ENCODE assay signal across 13 cellular contexts in genomic region chr12:24730461-24730896, GRCh38.
DNase-seq lines count a peak whose midpoint lies in the region; ATAC-seq and TF ChIP-seq lines count a peak whose summit lies in the region.
"Had no signal": no experiment of that assay in that cellular context is flagged by ENCODE, and none has a peak within 500 bp of the region (broad histone marks: within the 10 kb centered on the region; RNA-seq: fewer than 3 reads in every experiment).

No MANE protein-coding gene starts in this region.

- H3K27me3 Mint-ChIP-seq in natural killer cell treated with Interleukin-12 subunit alpha and Interleukin-12 subunit beta and Interleukin-15 and Interleukin-18, amount 100 ng/mL, for 72 hours: no peaks in the 10 kb centered on the region
- peaks cover 0 to 3% of the 10 kb centered on the region in 2 donors for H3K27me3 Mint-ChIP-seq in natural killer cell (ENCODE audit: low read depth in 2 of 2)
- no peaks in the 10 kb centered on the region for H3K27me3 Mint-ChIP-seq in mesothelial cell of epicardium (ENCODE audit: low read depth)

- H3K9me3 Mint-ChIP-seq in natural killer cell treated with Interleukin-12 subunit alpha and Interleukin-12 subunit beta and Interleukin-15 and Interleukin-18, amount 100 ng/mL, for 72 hours: peaks cover 2% of the 10 kb centered on the region
- H3K9me3 Mint-ChIP-seq in natural killer cell (no peaks in the 10 kb centered on the region), mesothelial cell of epicardium (no peaks in the 10 kb centered on the region)

- TF ChIP-seq CTCF in natural killer cell (IDR thresholded peaks at IDR 0.05) (no peak), colonic mucosa (IDR thresholded peaks at IDR 0.05) (no peak), mesothelial cell of epicardium (IDR thresholded peaks at IDR 0.05; ENCODE audit: unreplicated experiment) (no peak)

- peak overlapping the region; percentile 85 to 89 for H3K27ac Mint-ChIP-seq in natural killer cell treated with Interleukin-12 subunit alpha and Interleukin-12 subunit beta and Interleukin-15 and Interleukin-18, amount 100 ng/mL, for 72 hours
- H3K27ac Mint-ChIP-seq in natural killer cell (no peak overlapping the region), mesothelial cell of epicardium (no peak overlapping the region)

- H3K4me3 ChIP-seq in colonic mucosa: no peak overlapping the region

- intact Hi-C loops in natural killer cell (cut with micrococcal nuclease) (no loop called here), colonic mucosa (cut with DNase I) (no loop called here)

- H3K4me1 Mint-ChIP-seq in natural killer cell treated with Interleukin-12 subunit alpha and Interleukin-12 subunit beta and Interleukin-15 and Interleukin-18, amount 100 ng/mL, for 72 hours (ENCODE audit: low read depth in 2 of 2): peaks cover 25 to 30% of the 10 kb centered on the region in 2 donors
- H3K4me1 Mint-ChIP-seq in natural killer cell: peaks cover 11 to 12% of the 10 kb centered on the region in 2 donors
- H3K4me1 Mint-ChIP-seq in mesothelial cell of epicardium: peaks cover 20% of the 10 kb centered on the region

- ATAC-seq in natural killer cell treated with Interleukin-12 subunit alpha and Interleukin-12 subunit beta and Interleukin-15 and Interleukin-18, amount 100 ng/mL, for 72 hours: peak in 1 of 2 donors; percentile 84
- ATAC-seq in natural killer cell: no peak
- peak; percentile 67 for ATAC-seq in GM21717 (IDR thresholded peaks at IDR 0.05; ENCODE audit: unreplicated experiment)
- ATAC-seq in HG03354 (IDR thresholded peaks at IDR 0.05; ENCODE audit: poor library complexity, severe bottlenecking, unreplicated experiment): peak; percentile 54
- peak; percentile 92 for ATAC-seq in stimulated activated naive CD8-positive, alpha-beta T cell treated with anti-CD3 and anti-CD28 coated beads, Interleukin-15, Interleukin-2, amounts not matched to agents 100 U/mL and 50 U/mL, for 24 hours

- DNase-seq in natural killer cell treated with Interleukin-12 subunit alpha and Interleukin-12 subunit beta and Interleukin-15 and Interleukin-18, amount 100 ng/mL, for 72 hours (ENCODE audit: low spot score): no peak
- DNase-seq in natural killer cell (no peak), T-helper 2 cell (no peak), colonic mucosa (no peak), mesothelial cell of epicardium (ENCODE audit: low spot score in 2 of 2, unreplicated experiment in 2 of 2) (no peak)
- peak; percentile 19 for DNase-seq in stimulated activated naive CD8-positive, alpha-beta T cell treated with anti-CD3 and anti-CD28 coated beads, Interleukin-15, Interleukin-2, amounts not matched to agents 100 U/mL and 50 U/mL, for 24 hours
- DNase-seq: activated CD4-positive, CD25-positive, alpha-beta regulatory T cell treated with anti-CD3 and anti-CD28 coated beads, Interleukin-2, amount 50 U/mL, for 72 hours; activated gamma-delta T cell; DMS153; islet precursor cell; stimulated activated naive CD4-positive, alpha-beta T cell had no signal

- H3K9ac ChIP-seq in colonic mucosa (ENCODE audit: low read depth in 2 of 2, low read length in 2 of 2): no peak overlapping the region

- no peaks in the 10 kb centered on the region for H3K4me1 ChIP-seq in colonic mucosa

- H3K36me3 ChIP-seq in colonic mucosa: no peaks in the 10 kb centered on the region

- no peaks in the 10 kb centered on the region for H3K36me3 Mint-ChIP-seq in natural killer cell treated with Interleukin-12 subunit alpha and Interleukin-12 subunit beta and Interleukin-15 and Interleukin-18, amount 100 ng/mL, for 72 hours
- H3K36me3 Mint-ChIP-seq in natural killer cell (no peaks in the 10 kb centered on the region), mesothelial cell of epicardium (no peaks in the 10 kb centered on the region)

- H3K4me3 Mint-ChIP-seq in natural killer cell treated with Interleukin-12 subunit alpha and Interleukin-12 subunit beta and Interleukin-15 and Interleukin-18, amount 100 ng/mL, for 72 hours: peak overlapping the region; percentile 63
- no peak overlapping the region for H3K4me3 Mint-ChIP-seq in natural killer cell
- no peak overlapping the region for H3K4me3 Mint-ChIP-seq in mesothelial cell of epicardium

- H3K9me3 ChIP-seq in colonic mucosa: no peaks in the 10 kb centered on the region

- no peak overlapping the region for H3K27ac ChIP-seq in colonic mucosa

- H3K27me3 ChIP-seq in colonic mucosa: no peaks in the 10 kb centered on the region

Comparison
In these comparisons a context has a peak if more than half of its experiments do, and no peak if none do; other contexts are left out.
1. H3K27ac Mint-ChIP-seq: peak in natural killer cell treated with Interleukin-12 subunit alpha and Interleukin-12 subunit beta and Interleukin-15 and Interleukin-18, amount 100 ng/mL, for 72 hours (2 of 2); none in natural killer cell (0 of 2) and mesothelial cell of epicardium (single experiment).
2. ATAC-seq: peak in GM21717 (single experiment), HG03354 (single experiment) and stimulated activated naive CD8-positive, alpha-beta T cell treated with anti-CD3 and anti-CD28 coated beads, Interleukin-15, Interleukin-2, amounts not matched to agents 100 U/mL and 50 U/mL, for 24 hours (single experiment); none in natural killer cell (0 of 3).